1 cellular context compared by ENCODE assay signal in the genomic region with DNA sequence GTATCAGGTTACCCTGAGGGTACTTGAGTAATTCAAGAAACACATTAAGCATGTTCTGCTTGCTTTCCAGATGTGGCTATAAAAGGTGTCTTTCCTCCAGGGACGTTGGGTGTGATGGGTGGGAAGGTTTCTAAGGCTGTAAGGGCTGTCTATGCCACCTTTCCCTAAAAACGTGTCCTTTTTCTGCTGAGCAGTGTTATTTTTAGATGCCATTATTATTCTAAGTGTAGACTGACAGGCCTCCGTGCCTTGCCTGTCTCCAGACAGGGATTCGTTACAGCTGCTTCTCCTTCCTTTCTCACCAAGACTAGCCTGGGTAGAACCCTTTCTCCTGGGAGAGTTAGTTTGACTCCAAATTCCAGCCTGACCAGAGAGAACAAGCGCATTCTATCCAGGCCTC.
TF ChIP-seq lines count a peak whose summit lies in the region.

No MANE protein-coding gene starts in this region.

TF ChIP-seq in HepG2, 621 proteins besides CTCF, POLR2A, EP300 and RAD21 (continued from another document):
- TF ChIP-seq MAFK (conservative IDR thresholded peaks at IDR 0.05 in 1 of 2, IDR thresholded peaks at IDR 0.05 in 1 of 2; ENCODE audit: low read length in 2 of 2), result peak; percentile 43 to 61; a peak in 3 of 4 replicates
- no peak for TF ChIP-seq STAG1 (CRISPR knock-in tag; IDR thresholded peaks at IDR 0.05)
- TF ChIP-seq ZNF34 (CRISPR knock-in tag; IDR thresholded peaks at IDR 0.05; ENCODE audit: borderline replicate concordance), result no peak
